Comparison of ENCODE assay signal across 20 cellular contexts in genomic region chr2:166238176-166238575, GRCh38.
DNase-seq lines count a peak whose midpoint lies in the region; ATAC-seq and TF ChIP-seq lines count a peak whose summit lies in the region.
"Had no signal": no experiment of that assay in that cellular context is flagged by ENCODE, and none has a peak within 500 bp of the region (broad histone marks: within the 10 kb centered on the region; RNA-seq: fewer than 3 reads in every experiment).

No MANE protein-coding gene starts in this region.

- H2AK5ac ChIP-seq in IMR-90 (ENCODE audit: low read depth, low read length) = no peak overlapping the region

- DNase-seq in IMR-90 (peak; percentile 20), chondrocyte (ENCODE audit: low spot score) (no peak), fibroblast of the aortic adventitia (ENCODE audit: low read depth) (peak; percentile 9), GM13977 (ENCODE audit: low spot score) (no peak), amygdala (lab: John Stamatoyannopoulos, UW) (no peak), hepatocyte (ENCODE audit: low spot score) (no peak)
- DNase-seq: 8988T; CD8-positive, alpha-beta memory T cell; DMS 273 treated with DMSO at 0.1 percent for 48 hours; GF-D8; H9; Kasumi-1; NCI-H1105 treated with DMSO at 0.1 percent for 48 hours; NCI-H187; NCI-H345 had no signal

- no peak overlapping the region for H4K5ac ChIP-seq in IMR-90 (ENCODE audit: low read depth, low read length)

- H3K79me2 ChIP-seq in ACC112 (ENCODE audit: control insufficient read depth, insufficient read depth, low read length, unreplicated experiment) (no peaks in the 10 kb centered on the region), hepatocyte (no peaks in the 10 kb centered on the region)

- H3K36me3 Mint-ChIP-seq in chondrocyte (ENCODE audit: low read depth) = peaks cover 4% of the 10 kb centered on the region
- H3K36me3 Mint-ChIP-seq: CD8-positive, alpha-beta memory T cell; IgD-negative memory B cell had no signal

- no peak overlapping the region for H3K4ac ChIP-seq in IMR-90 (ENCODE audit: low read depth, low read length)

- H3K9me1 ChIP-seq in IMR-90 (ENCODE audit: insufficient read depth, low read length) = peaks cover 9% of the 10 kb centered on the region; the same call in 1 of the 2 replicates

- POLR2A ChIA-PET in IMR-90 (lab: Charles Lee; ENCODE audit: unreplicated experiment) = no interaction called here

- no peak overlapping the region for H4K8ac ChIP-seq in IMR-90 (ENCODE audit: low read depth in 2 of 2, low read length in 2 of 2)

- H3K4me3 ChIP-seq in ACC112 (ENCODE audit: low read depth, low read length) = no peak overlapping the region
- no peak overlapping the region for H3K4me3 ChIP-seq in IMR-90 (ENCODE audit: insufficient read depth, low read depth, low read length)
- no peak overlapping the region for H3K4me3 ChIP-seq in fibroblast of the aortic adventitia (ENCODE audit: low read depth, low read length)
- H3K4me3 ChIP-seq in hepatocyte = no peak overlapping the region
- H3K4me3 ChIP-seq: BLaER1 treated with 17β-estradiol and CSF1 and Interleukin-3, amounts not matched to agents 10 nM and 100 nM had no signal

- no peak overlapping the region for H3K56ac ChIP-seq in IMR-90 (ENCODE audit: extremely low read depth, insufficient read depth, low read length)

- H2AFZ ChIP-seq in ACC112 (ENCODE audit: low read length, unreplicated experiment) (no peak overlapping the region), IMR-90 (replicated peaks; ENCODE audit: low read length, poor library complexity) (no peak overlapping the region), hepatocyte (no peak overlapping the region)

- no peak overlapping the region for H2BK20ac ChIP-seq in IMR-90 (ENCODE audit: low read depth, low read length)

- in situ Hi-C loops in IMR-90 (cut with MboI; ENCODE audit: low sequenced_read_pairs) = no loop called here
- in situ Hi-C loops in GM13977 (cut with MboI; ENCODE audit: low pct_unique_long_range_greater_than_20kb, low sequenced_read_pairs, unreplicated experiment) = no loop called here

- no peaks in the 10 kb centered on the region for H3K9me2 ChIP-seq in hepatocyte (replicated peaks; ENCODE audit: insufficient read depth)

- no peak for TF ChIP-seq POLR2A in IMR-90 (IDR thresholded peaks at IDR 0.05; ENCODE audit: low read depth, low read length)

- H3K27me3 ChIP-seq in ACC112 (ENCODE audit: insufficient read depth, low read length) (no peaks in the 10 kb centered on the region), IMR-90 (ENCODE audit: control insufficient read depth, insufficient read depth, low read length) (no peaks in the 10 kb centered on the region), hepatocyte (no peaks in the 10 kb centered on the region)
- H3K27me3 ChIP-seq: BLaER1 treated with 17β-estradiol and CSF1 and Interleukin-3, amounts not matched to agents 10 nM and 100 nM had no signal

- H4K91ac ChIP-seq in IMR-90 (ENCODE audit: insufficient read depth, low read depth, low read length) = no peak overlapping the region

- no peaks in the 10 kb centered on the region for H3K9me3 ChIP-seq in IMR-90 (ENCODE audit: control insufficient read depth, insufficient read depth, low read length)
- H3K9me3 ChIP-seq in hepatocyte (ENCODE audit: low read depth) = no peaks in the 10 kb centered on the region
- H3K9me3 ChIP-seq: BLaER1 treated with 17β-estradiol and CSF1 and Interleukin-3, amounts not matched to agents 10 nM and 100 nM had no signal

- TF ChIP-seq CTCF in IMR-90 (conservative IDR thresholded peaks at IDR 0.05; ENCODE audit: low read depth, low read length) (no peak), chondrocyte (IDR thresholded peaks at IDR 0.05) (no peak), fibroblast of the aortic adventitia (IDR thresholded peaks at IDR 0.05; ENCODE audit: insufficient read depth, low read length) (no peak), GM13977 (IDR thresholded peaks at IDR 0.05; ENCODE audit: extremely low read depth, insufficient read depth, missing control alignments) (no peak), hepatocyte (IDR thresholded peaks at IDR 0.05; ENCODE audit: poor library complexity) (no peak)

- H3K27me3 Mint-ChIP-seq in chondrocyte (ENCODE audit: low read depth) = no peaks in the 10 kb centered on the region
- H3K27me3 Mint-ChIP-seq: CD8-positive, alpha-beta memory T cell; IgD-negative memory B cell had no signal

- peak overlapping the region; percentile 88 for H2BK5ac ChIP-seq in IMR-90 (ENCODE audit: low read depth, low read length, poor library complexity, severe bottlenecking)

- H3K23ac ChIP-seq in IMR-90 (ENCODE audit: low read depth, low read length) = no peak overlapping the region

- H3K4me1 ChIP-seq in ACC112 (ENCODE audit: control insufficient read depth, insufficient read depth, low read length, unreplicated experiment) (peaks cover 52% of the 10 kb centered on the region), IMR-90 (ENCODE audit: control insufficient read depth, insufficient read depth, low read length) (peaks cover 8% of the 10 kb centered on the region), hepatocyte (ENCODE audit: insufficient read depth) (peaks cover 4% of the 10 kb centered on the region)
- H3K4me1 ChIP-seq: BLaER1 treated with 17β-estradiol and CSF1 and Interleukin-3, amounts not matched to agents 10 nM and 100 nM had no signal

- H4K20me1 ChIP-seq in IMR-90 (ENCODE audit: insufficient read depth, low read length) (no peaks in the 10 kb centered on the region), hepatocyte (ENCODE audit: insufficient read depth, poor library complexity, severe bottlenecking) (no peaks in the 10 kb centered on the region)
- H4K20me1 ChIP-seq: BLaER1 treated with 17β-estradiol and CSF1 and Interleukin-3, amounts not matched to agents 10 nM and 100 nM had no signal

- peak overlapping the region; percentile 87 for H3K27ac Mint-ChIP-seq in chondrocyte (ENCODE audit: unreplicated experiment)
- H3K27ac Mint-ChIP-seq: CD8-positive, alpha-beta memory T cell; H9; IgD-negative memory B cell had no signal

- peaks cover 53% of the 10 kb centered on the region for H3K4me1 Mint-ChIP-seq in chondrocyte (ENCODE audit: low read depth)
- H3K4me1 Mint-ChIP-seq: CD8-positive, alpha-beta memory T cell; IgD-negative memory B cell had no signal

- no peak overlapping the region for H2AK9ac ChIP-seq in IMR-90 (replicated peaks; ENCODE audit: low read depth, low read length, poor library complexity)

- BruUV-seq in IMR-90 (replicated peaks; lab: Mats Ljungman, UMichigan) = no TSS peak

- H3K9me3 Mint-ChIP-seq in chondrocyte (ENCODE audit: low read depth) = no peaks in the 10 kb centered on the region
- H3K9me3 Mint-ChIP-seq: H9 had no signal

- intact Hi-C loops in IMR-90 (cut with micrococcal nuclease) = no loop called here

- no peak for ATAC-seq in IMR-90 (ENCODE audit: low read depth)
- ATAC-seq in HG03469 (IDR thresholded peaks at IDR 0.05; ENCODE audit: unreplicated experiment) = no peak

- peak overlapping the region; percentile 82 for H3K27ac ChIP-seq in ACC112 (ENCODE audit: low read depth, low read length)
- no peak overlapping the region for H3K27ac ChIP-seq in IMR-90 (ENCODE audit: insufficient read depth, low read length)
- no peak overlapping the region for H3K27ac ChIP-seq in hepatocyte
- H3K27ac ChIP-seq: BLaER1 treated with 17β-estradiol and CSF1 and Interleukin-3, amounts not matched to agents 10 nM and 100 nM; RWPE1 had no signal

- dilution Hi-C loops in IMR-90 (cut with HindIII; ENCODE audit: low sequenced_read_pairs, unreplicated experiment) = no loop called here

- H2BK15ac ChIP-seq in IMR-90 (ENCODE audit: low read depth, low read length) = 0 out of 3 replicates have a peak overlapping the region, but pooled peaks have one; percentile 45

- H3K36me3 ChIP-seq in ACC112 (ENCODE audit: insufficient read depth, low read length) = no peaks in the 10 kb centered on the region
- H3K36me3 ChIP-seq in IMR-90 (ENCODE audit: control insufficient read depth, insufficient read depth, low read length) = no peaks in the 10 kb centered on the region
- no peaks in the 10 kb centered on the region for H3K36me3 ChIP-seq in hepatocyte (replicated peaks; ENCODE audit: insufficient read depth, low read depth)
- H3K36me3 ChIP-seq: BLaER1 treated with 17β-estradiol and CSF1 and Interleukin-3, amounts not matched to agents 10 nM and 100 nM had no signal

- H3K18ac ChIP-seq in IMR-90 (ENCODE audit: low read depth, low read length) = no peak overlapping the region

- CTCF ChIA-PET in IMR-90 (lab: Yijun Ruan, JAX) = interaction anchor here (0.5 kb wide), 1 partner anchor 56 kb away, joined by 5 read pairs; no protein-coding TSS in a partner anchor

- no peak overlapping the region for H3K4me3 Mint-ChIP-seq in chondrocyte (ENCODE audit: unreplicated experiment)
- H3K4me3 Mint-ChIP-seq: CD8-positive, alpha-beta memory T cell; H9; IgD-negative memory B cell had no signal

- H2BK120ac ChIP-seq in IMR-90 (ENCODE audit: low read depth, low read length) = no peak overlapping the region

- no peak overlapping the region for H3K9ac ChIP-seq in IMR-90 (ENCODE audit: low read depth, low read length)
- H3K9ac ChIP-seq: BLaER1 treated with 17β-estradiol and CSF1 and Interleukin-3, amounts not matched to agents 10 nM and 100 nM had no signal

- H3K14ac ChIP-seq in IMR-90 (replicated peaks; ENCODE audit: low read depth, low read length) = no peak overlapping the region; the same call in 1 of the 2 replicates

- H3K79me1 ChIP-seq in IMR-90 (ENCODE audit: low read depth in 1 of 2, low read length in 2 of 2) = peaks cover 0 to 13% of the 10 kb centered on the region in 2 experiments; a peak in 1 of 4 replicates

- H3K4me2 ChIP-seq in IMR-90 (ENCODE audit: low read depth, low read length) (no peak overlapping the region), hepatocyte (no peak overlapping the region)
- H3K4me2 ChIP-seq: BLaER1 treated with 17β-estradiol and CSF1 and Interleukin-3, amounts not matched to agents 10 nM and 100 nM had no signal

- no peak for TF ChIP-seq RAD21 in IMR-90 (IDR thresholded peaks at IDR 0.05; ENCODE audit: low read length)

TF ChIP-seq in IMR-90, 13 proteins besides CTCF, POLR2A, EP300 and RAD21 (continues in another document):
- no peak for TF ChIP-seq FOS (IDR thresholded peaks at IDR 0.05; ENCODE audit: low read depth, low read length)
- TF ChIP-seq MAZ (IDR thresholded peaks at IDR 0.05; ENCODE audit: borderline replicate concordance, low read depth, low read length) = no peak
- no peak for TF ChIP-seq RCOR1 (IDR thresholded peaks at IDR 0.05; ENCODE audit: insufficient replicate concordance, low read length)
- TF ChIP-seq MXI1 (IDR thresholded peaks at IDR 0.05; ENCODE audit: borderline replicate concordance, low read depth, low read length) = no peak
- TF ChIP-seq, protein P1, sequence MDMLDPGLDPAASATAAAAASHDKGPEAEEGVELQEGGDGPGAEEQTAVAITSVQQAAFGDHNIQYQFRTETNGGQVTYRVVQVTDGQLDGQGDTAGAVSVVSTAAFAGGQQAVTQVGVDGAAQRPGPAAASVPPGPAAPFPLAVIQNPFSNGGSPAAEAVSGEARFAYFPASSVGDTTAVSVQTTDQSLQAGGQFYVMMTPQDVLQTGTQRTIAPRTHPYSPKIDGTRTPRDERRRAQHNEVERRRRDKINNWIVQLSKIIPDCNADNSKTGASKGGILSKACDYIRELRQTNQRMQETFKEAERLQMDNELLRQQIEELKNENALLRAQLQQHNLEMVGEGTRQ (IDR thresholded peaks at IDR 0.05; ENCODE audit: low read depth, low read length) = no peak

Comparison
In these comparisons a context has a peak if more than half of its experiments do, and no peak if none do; other contexts are left out.
1. DNase-seq: peak in IMR-90 (single experiment) and fibroblast of the aortic adventitia (single experiment); none in chondrocyte (single experiment), GM13977 (single experiment), amygdala (0 of 56) and hepatocyte (single experiment).